20 cellular contexts compared by ENCODE assay signal in genomic region chr9:131997779-131998178, GRCh38.
DNase-seq lines count a peak whose midpoint lies in the region; TF ChIP-seq lines count a peak whose summit lies in the region.
"Had no signal": no experiment of that assay in that cellular context is flagged by ENCODE, and none has a peak within 500 bp of the region (broad histone marks: within the 10 kb centered on the region; RNA-seq: fewer than 3 reads in every experiment).

No MANE protein-coding gene starts in this region.

- DNase-seq in Ammon's horn (ENCODE audit: low spot score) (peak; percentile 66), amniotic epithelial cell (ENCODE audit: low read depth) (peak; percentile 49), fibroblast of pulmonary artery (ENCODE audit: low read depth) (peak; percentile 74), midbrain (lab: John Stamatoyannopoulos, UW) (peak; percentile 16), GM10248 (ENCODE audit: extremely low spot score) (no peak), NCI-H2171 (lab: John Stamatoyannopoulos, UW) (no peak), SW480 (ENCODE audit: low spot score) (no peak)
- DNase-seq in activated effector memory CD4-positive, alpha-beta T cell treated with anti-CD3 and anti-CD28 coated beads, Interleukin-2, amount 50 U/mL, for 16 hours, result no peak
- DNase-seq: activated T-cell treated with anti-CD3 and anti-CD28 coated beads, Interleukin-2, amount 50 U/mL, for 72 hours; DMS153; islet precursor cell; MG63; natural killer cell; NCI-H187; NCI-H226; PC-3; stimulated activated CD4-positive, alpha-beta T cell treated with anti-CD3 and anti-CD28 coated beads, Interleukin-4, amount 100 ng/mL, for 1 hour had no signal

- POLR2A ChIA-PET in GM10248 (lab: Yijun Ruan, JAX), result no interaction called here

- no peak for TF ChIP-seq CTCF in fibroblast of pulmonary artery (IDR thresholded peaks at IDR 0.05; ENCODE audit: low read length, missing control alignments)
- TF ChIP-seq CTCF in GM10248 (IDR thresholded peaks at IDR 0.05; ENCODE audit: control extremely low read depth, extremely low read depth, low read depth, missing control alignments), result no peak

- CTCF ChIA-PET in GM10248 (lab: Yijun Ruan, JAX), result no interaction called here

- peak overlapping the region; percentile 1 for H3K4me3 ChIP-seq in fibroblast of pulmonary artery (replicated peaks; ENCODE audit: low read depth, low read length)
- H3K4me3 ChIP-seq: HAP-1, MG63, SJSA1, smooth muscle cell had no signal

Comparison
In these comparisons a context has a peak if more than half of its experiments do, and no peak if none do; other contexts are left out.
1. DNase-seq: peak in Ammon's horn (single experiment), amniotic epithelial cell (single experiment), fibroblast of pulmonary artery (single experiment) and midbrain (single experiment); none in GM10248 (single experiment), NCI-H2171 (single experiment), SW480 (single experiment) and activated effector memory CD4-positive, alpha-beta T cell treated with anti-CD3 and anti-CD28 coated beads, Interleukin-2, amount 50 U/mL, for 16 hours (single experiment).